Comparison of ENCODE assay signal across 10 cellular contexts in genomic region chr12:52082026-52082667, GRCh38. TPM values are rescaled to one million over a fixed set of nuclear protein-coding genes. Genes with fewer than 3 reads are reported as not detected.
DNase-seq lines count a peak whose midpoint lies in the region; ATAC-seq, FAIRE-seq and TF ChIP-seq lines count a peak whose summit lies in the region.
"Had no signal": no experiment of that assay in that cellular context is flagged by ENCODE, and none has a peak within 500 bp of the region (broad histone marks: within the 10 kb centered on the region; RNA-seq: fewer than 3 reads in every experiment).

No MANE protein-coding gene starts in this region.

- H3K36me3 Mint-ChIP-seq in CD4-positive, alpha-beta T cell (ENCODE audit: low read depth) = peaks cover 20% of the 10 kb centered on the region
- peaks cover 10% of the 10 kb centered on the region for H3K36me3 Mint-ChIP-seq in WTC11

- peaks cover 34% of the 10 kb centered on the region for H3K4me1 ChIP-seq in left ventricle myocardium inferior
- no peaks in the 10 kb centered on the region for H3K4me1 ChIP-seq in rectal smooth muscle tissue (ENCODE audit: control insufficient read depth, insufficient read depth, low read length)

- POLR2A ChIA-PET in CD4-positive, alpha-beta T cell (lab: Charles Lee) = interaction anchor here (1.5 to 3.3 kb wide), 2 partner anchors 57 to 59 kb away, joined by 3 to 23 read pairs; no protein-coding TSS in a partner anchor
- POLR2A ChIA-PET in WTC11 (lab: Charles Lee) = interaction anchor here (0.7 to 3.0 kb wide), 3 partner anchors 13 to 56 kb away, joined by 4 to 11 read pairs (median 11); partner anchors contain the start of gene ATG101

- H3K27ac ChIP-seq in CD4-positive, alpha-beta T cell (ENCODE audit: low read depth, low read length) = no peak overlapping the region
- H3K27ac ChIP-seq in left ventricle myocardium inferior (replicated peaks) (peak overlapping the region; percentile 80), rectal smooth muscle tissue (ENCODE audit: low read depth, low read length) (no peak overlapping the region)

- CTCF ChIA-PET in CD4-positive, alpha-beta T cell (lab: Charles Lee) = interaction anchor here (1.2 to 7.2 kb wide), 3 partner anchors 31 to 57 kb away, joined by 6 to 103 read pairs (median 7); partner anchors contain the start of gene NR4A1
- CTCF ChIA-PET in WTC11 (lab: Charles Lee) = interaction anchor here (0.8 to 11.4 kb wide), 20 partner anchors 9 to 218 kb away, joined by 3 to 388 read pairs (median 9); partner anchors contain the start of genes ATG101 and NR4A1

- H3K9ac ChIP-seq in rectal smooth muscle tissue (ENCODE audit: low read length) = no peak overlapping the region

- FAIRE-seq in GM19239 (lab: Jason Lieb, UNC) = no peak

- H3K9me3 Mint-ChIP-seq in CD4-positive, alpha-beta T cell = no peaks in the 10 kb centered on the region
- H3K9me3 Mint-ChIP-seq in WTC11 = no peaks in the 10 kb centered on the region
- H3K9me3 Mint-ChIP-seq: activated T-cell treated with anti-CD3 and anti-CD28 coated beads, Interleukin-2, amount 50 U/mL, for 72 hours had no signal

- no peaks in the 10 kb centered on the region for H3K27me3 ChIP-seq in CD4-positive, alpha-beta T cell (ENCODE audit: control insufficient read depth, insufficient read depth, low read length)
- H3K27me3 ChIP-seq in left ventricle myocardium inferior (ENCODE audit: low read depth) (peaks cover 28% of the 10 kb centered on the region), rectal smooth muscle tissue (ENCODE audit: control insufficient read depth, insufficient read depth, low read length) (no peaks in the 10 kb centered on the region)

- H3K4me3 Mint-ChIP-seq in CD4-positive, alpha-beta T cell = no peak overlapping the region
- H3K4me3 Mint-ChIP-seq in WTC11 = no peak overlapping the region
- H3K4me3 Mint-ChIP-seq: activated T-cell treated with anti-CD3 and anti-CD28 coated beads, Interleukin-2, amount 50 U/mL, for 72 hours had no signal

- ATAC-seq in CD4-positive, alpha-beta T cell (ENCODE audit: poor library complexity) = no peak
- ATAC-seq in WTC11 (no peak), HG03280 (IDR thresholded peaks at IDR 0.05; ENCODE audit: unreplicated experiment) (no peak)

- H3K27ac Mint-ChIP-seq in CD4-positive, alpha-beta T cell = peak overlapping the region; percentile 45
- peak overlapping the region; percentile 48; the same call in 1 of the 2 replicates for H3K27ac Mint-ChIP-seq in WTC11
- H3K27ac Mint-ChIP-seq: activated T-cell treated with anti-CD3 and anti-CD28 coated beads, Interleukin-2, amount 50 U/mL, for 72 hours had no signal

- no peaks in the 10 kb centered on the region for H3K9me3 ChIP-seq in CD4-positive, alpha-beta T cell (ENCODE audit: control insufficient read depth, low read length)
- H3K9me3 ChIP-seq in left ventricle myocardium inferior (replicated peaks) = no peaks in the 10 kb centered on the region

- H3K4me3 ChIP-seq in left ventricle myocardium inferior = peak overlapping the region; percentile 33
- peak overlapping the region; percentile 1 for H3K4me3 ChIP-seq in rectal smooth muscle tissue (ENCODE audit: low read length)

- H3K36me3 ChIP-seq in left ventricle myocardium inferior (peaks cover 14% of the 10 kb centered on the region), rectal smooth muscle tissue (ENCODE audit: control insufficient read depth, insufficient read depth, low read length) (peaks cover 10% of the 10 kb centered on the region)

- no peak for DNase-seq in CD4-positive, alpha-beta T cell
- DNase-seq in WTC11 (ENCODE audit: low spot score) (no peak), left ventricle myocardium inferior (peak; percentile 51), middle frontal gyrus (ENCODE audit: extremely low spot score, low spot score) (no peak), GM19239 (ENCODE audit: insufficient read length, low spot score) (no peak), OCI-M2 (lab: John Stamatoyannopoulos, UW; ENCODE audit: unreplicated experiment) (no peak)
- DNase-seq: activated T-cell treated with anti-CD3 and anti-CD28 coated beads, Interleukin-2, amount 50 U/mL, for 72 hours had no signal

- intact Hi-C loops in CD4-positive, alpha-beta T cell (cut with DNase I, micrococcal nuclease) = no loop called here
- intact Hi-C loops in left ventricle myocardium inferior (cut with micrococcal nuclease) = loop anchor here (5.0 kb wide), 1 partner anchor 55 kb away; no protein-coding TSS in a partner anchor

- no peak for TF ChIP-seq CTCF in CD4-positive, alpha-beta T cell (IDR thresholded peaks at IDR 0.05)
- TF ChIP-seq CTCF in WTC11 (IDR thresholded peaks at IDR 0.05) (no peak), left ventricle myocardium inferior (IDR thresholded peaks at IDR 0.05; ENCODE audit: borderline replicate concordance) (no peak)

- no peaks in the 10 kb centered on the region for H3K27me3 Mint-ChIP-seq in CD4-positive, alpha-beta T cell
- H3K27me3 Mint-ChIP-seq in WTC11 (ENCODE audit: low read depth) = no peaks in the 10 kb centered on the region

- peaks cover 16% of the 10 kb centered on the region for H3K4me1 Mint-ChIP-seq in CD4-positive, alpha-beta T cell (ENCODE audit: low read depth)
- peaks cover 19% of the 10 kb centered on the region for H3K4me1 Mint-ChIP-seq in WTC11

TF ChIP-seq in WTC11, 78 proteins besides CTCF, POLR2A, EP300 and RAD21:
- no peak for TF ChIP-seq PREB (CRISPR knock-in tag; IDR thresholded peaks at IDR 0.05; ENCODE audit: borderline replicate concordance)
- peak; percentile 30; the same call in 1 of the 2 replicates for TF ChIP-seq GABPB1 (CRISPR knock-in tag; IDR thresholded peaks at IDR 0.05)

RNA-seq across cellular contexts. Expression of gene SMIM41, which starts 2.6 kb away (rescaled TPM):
- total RNA-seq in CD4-positive, alpha-beta T cell = not detected
- total RNA-seq in WTC11 (2021) (0.14 to 0.21 TPM in 2 of 3 replicates, not detected in the other), left ventricle myocardium inferior (0.30 TPM)
- total RNA-seq: activated T-cell treated with anti-CD3 and anti-CD28 coated beads, Interleukin-2, amount 50 U/mL, for 72 hours; lung microvascular endothelial cell had no signal

RNA-seq across cellular contexts. Expression of gene ATG101, which starts 12.4 kb away (rescaled TPM):
- 10 to 100 TPM; 20.6 to 20.9 TPM for total RNA-seq in CD4-positive, alpha-beta T cell
- 43.3 to 52.1 TPM (median 45.0 TPM) in 3 replicates for total RNA-seq in WTC11 (2021)
- total RNA-seq in left ventricle myocardium inferior = 23.8 TPM

RNA-seq across cellular contexts. Expression of gene NR4A1, which starts 30.9 kb away (rescaled TPM):
- 10 to 100 TPM; 67.0 to 79.2 TPM for total RNA-seq in CD4-positive, alpha-beta T cell
- total RNA-seq in WTC11 (2021) (19.2 to 26.9 TPM (median 22.0 TPM) in 3 replicates), left ventricle myocardium inferior (55.5 TPM)
